ENCODE assay signal across 20 cellular contexts in the genomic region with DNA sequence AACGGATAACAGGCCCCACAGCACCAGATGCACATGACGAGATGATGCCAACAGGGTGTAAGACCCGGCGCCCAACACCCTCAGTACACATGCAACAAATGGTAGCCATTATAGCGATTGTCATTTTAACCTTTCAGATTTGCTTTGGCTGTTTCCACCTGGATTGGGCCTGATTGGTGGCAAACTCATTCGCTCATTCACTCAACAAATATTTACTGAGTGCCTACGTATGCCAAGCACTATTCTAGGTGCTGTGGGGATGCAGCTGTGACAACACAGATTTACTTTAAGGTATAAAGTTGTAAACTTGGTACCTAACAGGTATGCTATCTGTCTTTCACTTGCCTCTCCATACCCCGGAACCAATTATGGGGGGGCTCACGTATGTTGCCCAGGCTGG.
DNase-seq lines count a peak whose midpoint lies in the region; ATAC-seq and TF ChIP-seq lines count a peak whose summit lies in the region.
"Had no signal": no experiment of that assay in that cellular context is flagged by ENCODE, and none has a peak within 500 bp of the region (broad histone marks: within the 10 kb centered on the region; RNA-seq: fewer than 3 reads in every experiment).

No MANE protein-coding gene starts in this region.

- no peak for TF ChIP-seq CTCF in colonic mucosa (IDR thresholded peaks at IDR 0.05)

- peak overlapping the region; percentile 60; the same call in 1 of the 2 replicates for H3K4me2 ChIP-seq in BLaER1
- H3K4me2 ChIP-seq: KMS-11 had no signal

- intact Hi-C loops in colonic mucosa (cut with DNase I): no loop called here

- H3K27me3 ChIP-seq in BLaER1: no peaks in the 10 kb centered on the region
- H3K27me3 ChIP-seq in colonic mucosa: no peaks in the 10 kb centered on the region

- H3K27me3 Mint-ChIP-seq in activated T-cell treated with anti-CD3 and anti-CD28 coated beads, Interleukin-2, amount 50 U/mL, for 24 hours: peaks cover 32% of the 10 kb centered on the region

- no peak overlapping the region for H3K27ac Mint-ChIP-seq in activated T-cell treated with anti-CD3 and anti-CD28 coated beads, Interleukin-2, amount 50 U/mL, for 24 hours
- H3K27ac Mint-ChIP-seq: activated naive CD8-positive, alpha-beta T cell treated with anti-CD3 and anti-CD28 coated beads for 36 hours; activated T-helper 1 cell treated with anti-CD3 and anti-CD28 coated beads, Interleukin-12 subunit alpha, Interleukin-12 subunit beta, Interleukin-2, Interleukin-4 antibody, amounts not matched to agents 30 ng/mL and 10 ng/mL and 1 ng/mL, durations not matched to agents 14 hours and 24 hours and 36 hours; CD4-positive, CD25-positive, alpha-beta regulatory T cell; naive B cell had no signal

- no peaks in the 10 kb centered on the region for H3K4me1 Mint-ChIP-seq in activated T-cell treated with anti-CD3 and anti-CD28 coated beads, Interleukin-2, amount 50 U/mL, for 24 hours (ENCODE audit: low read depth)
- H3K4me1 Mint-ChIP-seq: activated naive CD8-positive, alpha-beta T cell treated with anti-CD3 and anti-CD28 coated beads for 36 hours; CD4-positive, CD25-positive, alpha-beta regulatory T cell; naive B cell had no signal

- H3K4me1 ChIP-seq in BLaER1 (peaks cover 21% of the 10 kb centered on the region), colonic mucosa (no peaks in the 10 kb centered on the region)
- H3K4me1 ChIP-seq: esophagus muscularis mucosa had no signal

- H3K9ac ChIP-seq in BLaER1: no peak overlapping the region
- no peak overlapping the region for H3K9ac ChIP-seq in colonic mucosa (ENCODE audit: low read depth in 2 of 2, low read length in 2 of 2)
- H3K9ac ChIP-seq: KMS-11 had no signal

- no peak overlapping the region for H3K4me3 Mint-ChIP-seq in activated T-cell treated with anti-CD3 and anti-CD28 coated beads, Interleukin-2, amount 50 U/mL, for 24 hours
- H3K4me3 Mint-ChIP-seq: activated naive CD8-positive, alpha-beta T cell treated with anti-CD3 and anti-CD28 coated beads for 36 hours; activated T-helper 1 cell treated with anti-CD3 and anti-CD28 coated beads, Interleukin-12 subunit alpha, Interleukin-12 subunit beta, Interleukin-2, Interleukin-4 antibody, amounts not matched to agents 30 ng/mL and 10 ng/mL and 1 ng/mL, durations not matched to agents 14 hours and 24 hours and 36 hours; CD4-positive, CD25-positive, alpha-beta regulatory T cell; naive B cell had no signal

- DNase-seq in NCI-H1092 treated with DMSO at 0.1 percent for 48 hours (lab: John Stamatoyannopoulos, UW): peak; percentile 88
- DNase-seq in NCI-H345 (lab: John Stamatoyannopoulos, UW): peak; percentile 80
- peak; percentile 35 for DNase-seq in colonic mucosa
- no peak for DNase-seq in occipital lobe (lab: John Stamatoyannopoulos, UW)
- DNase-seq in glomerular visceral epithelial cell (ENCODE audit: extremely low spot score): no peak
- no peak for DNase-seq in activated T-cell treated with anti-CD3 and anti-CD28 coated beads, Interleukin-2, amount 50 U/mL, for 24 hours
- DNase-seq: activated naive CD8-positive, alpha-beta T cell treated with anti-CD3 and anti-CD28 coated beads for 36 hours; CD4-positive, CD25-positive, alpha-beta regulatory T cell; DMS79; effector memory CD4-positive, alpha-beta T cell; naive B cell; NCI-H446; substantia nigra; SW 1271 had no signal

- no peaks in the 10 kb centered on the region for H3K9me3 ChIP-seq in BLaER1
- no peaks in the 10 kb centered on the region for H3K9me3 ChIP-seq in colonic mucosa
- H3K9me3 ChIP-seq: esophagus muscularis mucosa had no signal

- no peak for ATAC-seq in HG02852 (IDR thresholded peaks at IDR 0.05; ENCODE audit: unreplicated experiment)
- ATAC-seq: right cardiac atrium had no signal

- no peaks in the 10 kb centered on the region for H4K20me1 ChIP-seq in BLaER1

- H3K9me3 Mint-ChIP-seq in activated T-cell treated with anti-CD3 and anti-CD28 coated beads, Interleukin-2, amount 50 U/mL, for 24 hours: no peaks in the 10 kb centered on the region
- H3K9me3 Mint-ChIP-seq: activated naive CD8-positive, alpha-beta T cell treated with anti-CD3 and anti-CD28 coated beads for 36 hours; activated T-helper 1 cell treated with anti-CD3 and anti-CD28 coated beads, Interleukin-12 subunit alpha, Interleukin-12 subunit beta, Interleukin-2, Interleukin-4 antibody, amounts not matched to agents 30 ng/mL and 10 ng/mL and 1 ng/mL, durations not matched to agents 14 hours and 24 hours and 36 hours; naive B cell had no signal

- no peak overlapping the region for H3K4me3 ChIP-seq in BLaER1
- H3K4me3 ChIP-seq in colonic mucosa: no peak overlapping the region
- H3K4me3 ChIP-seq: esophagus muscularis mucosa had no signal

- no peaks in the 10 kb centered on the region for H3K36me3 Mint-ChIP-seq in activated T-cell treated with anti-CD3 and anti-CD28 coated beads, Interleukin-2, amount 50 U/mL, for 24 hours (ENCODE audit: low read depth)
- H3K36me3 Mint-ChIP-seq: activated naive CD8-positive, alpha-beta T cell treated with anti-CD3 and anti-CD28 coated beads for 36 hours; CD4-positive, CD25-positive, alpha-beta regulatory T cell; naive B cell had no signal

- H3K36me3 ChIP-seq in BLaER1 (no peaks in the 10 kb centered on the region), colonic mucosa (no peaks in the 10 kb centered on the region)
- H3K36me3 ChIP-seq: esophagus muscularis mucosa had no signal

- H3K27ac ChIP-seq in BLaER1 (no peak overlapping the region), colonic mucosa (no peak overlapping the region)
- H3K27ac ChIP-seq: esophagus muscularis mucosa, KMS-11 had no signal

Comparison
In these comparisons a context has a peak if more than half of its experiments do, and no peak if none do; other contexts are left out.
1. DNase-seq: peak in NCI-H1092 treated with DMSO at 0.1 percent for 48 hours (single experiment), NCI-H345 (single experiment) and colonic mucosa (single experiment); none in occipital lobe (single experiment), glomerular visceral epithelial cell (single experiment) and activated T-cell treated with anti-CD3 and anti-CD28 coated beads, Interleukin-2, amount 50 U/mL, for 24 hours (single experiment).